In the genomic region with DNA sequence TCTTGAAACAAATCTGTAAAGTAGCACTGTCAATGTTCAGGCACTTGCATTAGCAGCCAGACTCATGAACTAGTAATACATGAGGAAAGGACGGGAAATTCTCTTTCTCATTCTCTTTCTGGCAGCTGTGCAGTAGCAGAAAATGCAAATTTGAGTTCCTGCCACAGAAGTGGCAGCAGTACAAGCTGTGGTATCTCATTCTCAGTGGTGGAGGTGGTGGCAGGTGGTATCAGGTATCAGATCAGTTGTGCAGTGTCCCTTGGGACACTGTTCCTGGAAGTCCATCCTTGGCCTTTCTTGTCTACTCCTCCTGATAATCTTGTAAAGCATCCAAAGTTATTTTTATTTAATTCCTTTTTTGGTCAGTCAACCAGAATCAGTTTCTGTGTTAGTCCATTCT, we compare ENCODE assay signal across 10 cellular contexts.
DNase-seq lines count a peak whose midpoint lies in the region; ATAC-seq and TF ChIP-seq lines count a peak whose summit lies in the region.
"Had no signal": no experiment of that assay in that cellular context is flagged by ENCODE, and none has a peak within 500 bp of the region (broad histone marks: within the 10 kb centered on the region; RNA-seq: fewer than 3 reads in every experiment).

No MANE protein-coding gene starts in this region.

- no peaks in the 10 kb centered on the region for H3K9me3 ChIP-seq in body of pancreas
- H3K9me3 ChIP-seq in HAP-1 = no peaks in the 10 kb centered on the region

- peaks cover 3% of the 10 kb centered on the region for H3K9me3 Mint-ChIP-seq in stimulated activated memory B cell treated with anti-CD40 and anti-IgM and Interleukin-4, amounts not matched to agents 10 μg/mL and 1 μg/mL and 100 μg/mL, for 72 hours
- no peaks in the 10 kb centered on the region for H3K9me3 Mint-ChIP-seq in activated naive CD4-positive, alpha-beta T cell treated with anti-CD3 and anti-CD28 coated beads, Interleukin-2, amount 10 ng/mL, durations not matched to agents 7 days and 5 days

- no peak overlapping the region for H3K4me3 ChIP-seq in body of pancreas
- H3K4me3 ChIP-seq in HAP-1 = no peak overlapping the region
- H3K4me3 ChIP-seq: sigmoid colon had no signal

- H3K4me1 ChIP-seq in body of pancreas (no peaks in the 10 kb centered on the region), HAP-1 (no peaks in the 10 kb centered on the region)
- H3K4me1 ChIP-seq: sigmoid colon had no signal

- no peaks in the 10 kb centered on the region for H3K27me3 Mint-ChIP-seq in stimulated activated memory B cell treated with anti-CD40 and anti-IgM and Interleukin-4, amounts not matched to agents 10 μg/mL and 1 μg/mL and 100 μg/mL, for 72 hours
- H3K27me3 Mint-ChIP-seq in activated naive CD4-positive, alpha-beta T cell treated with anti-CD3 and anti-CD28 coated beads, Interleukin-2, amount 10 ng/mL, durations not matched to agents 7 days and 5 days = no peaks in the 10 kb centered on the region
- H3K27me3 Mint-ChIP-seq: activated CD4-positive, alpha-beta memory T cell treated with anti-CD3 and anti-CD28 coated beads, Interleukin-2, amount 10 ng/mL, durations not matched to agents 7 days and 5 days had no signal

- H3K36me3 ChIP-seq in body of pancreas (replicated peaks in 1 of 2; ENCODE audit: insufficient read depth in 1 of 2, low read depth in 2 of 2) (no peaks in the 10 kb centered on the region), HAP-1 (replicated peaks) (no peaks in the 10 kb centered on the region)
- H3K36me3 ChIP-seq: sigmoid colon had no signal

- in situ Hi-C loops in HAP-1 (cut with MboI; ENCODE audit: low sequenced_read_pairs) = no loop called here

- no peak for TF ChIP-seq POLR2A in body of pancreas (IDR thresholded peaks at IDR 0.05)

- H3K4me3 Mint-ChIP-seq in stimulated activated memory B cell treated with anti-CD40 and anti-IgM and Interleukin-4, amounts not matched to agents 10 μg/mL and 1 μg/mL and 100 μg/mL, for 72 hours = no peak overlapping the region
- H3K4me3 Mint-ChIP-seq in activated naive CD4-positive, alpha-beta T cell treated with anti-CD3 and anti-CD28 coated beads, Interleukin-2, amount 10 ng/mL, durations not matched to agents 7 days and 5 days = no peak overlapping the region
- H3K4me3 Mint-ChIP-seq: activated CD4-positive, alpha-beta memory T cell treated with anti-CD3 and anti-CD28 coated beads, Interleukin-2, amount 10 ng/mL, durations not matched to agents 7 days and 5 days had no signal

- no peak for TF ChIP-seq CTCF in body of pancreas (IDR thresholded peaks at IDR 0.05)

- WGBS in body of pancreas, 2 donors = 39 to 59% methylated on average over 1 of the region's 1 CpG

- intact Hi-C loops in body of pancreas (cut with DNase I) = no loop called here

- CTCF ChIA-PET in activated naive CD4-positive, alpha-beta T cell treated with anti-CD3 and anti-CD28 coated beads, Interleukin-2, amount 10 ng/mL, durations not matched to agents 7 days and 5 days (lab: Charles Lee) = no interaction called here

- H3K36me3 Mint-ChIP-seq in stimulated activated memory B cell treated with anti-CD40 and anti-IgM and Interleukin-4, amounts not matched to agents 10 μg/mL and 1 μg/mL and 100 μg/mL, for 72 hours = peaks cover 35% of the 10 kb centered on the region
- no peaks in the 10 kb centered on the region for H3K36me3 Mint-ChIP-seq in activated naive CD4-positive, alpha-beta T cell treated with anti-CD3 and anti-CD28 coated beads, Interleukin-2, amount 10 ng/mL, durations not matched to agents 7 days and 5 days

- no peak for DNase-seq in activated naive CD4-positive, alpha-beta T cell treated with anti-CD3 and anti-CD28 coated beads, Interleukin-2, amount 10 ng/mL, durations not matched to agents 7 days and 5 days
- DNase-seq in body of pancreas = no peak
- DNase-seq in HAP-1 (ENCODE audit: low spot score in 2 of 2) = no peak
- DNase-seq: activated CD4-positive, alpha-beta memory T cell treated with anti-CD3 and anti-CD28 coated beads, Interleukin-2, amount 10 ng/mL, durations not matched to agents 7 days and 5 days; sigmoid colon had no signal

- H3K27ac ChIP-seq in body of pancreas = no peak overlapping the region
- H3K27ac ChIP-seq: KMS-11, sigmoid colon had no signal

- no peaks in the 10 kb centered on the region for H3K27me3 ChIP-seq in body of pancreas
- H3K27me3 ChIP-seq in HAP-1 (ENCODE audit: low read depth) = no peaks in the 10 kb centered on the region
- H3K27me3 ChIP-seq: sigmoid colon had no signal

- no peak overlapping the region for H3K27ac Mint-ChIP-seq in stimulated activated memory B cell treated with anti-CD40 and anti-IgM and Interleukin-4, amounts not matched to agents 10 μg/mL and 1 μg/mL and 100 μg/mL, for 72 hours
- H3K27ac Mint-ChIP-seq in activated naive CD4-positive, alpha-beta T cell treated with anti-CD3 and anti-CD28 coated beads, Interleukin-2, amount 10 ng/mL, durations not matched to agents 7 days and 5 days = no peak overlapping the region
- H3K27ac Mint-ChIP-seq: activated CD4-positive, alpha-beta memory T cell treated with anti-CD3 and anti-CD28 coated beads, Interleukin-2, amount 10 ng/mL, durations not matched to agents 7 days and 5 days had no signal

- ATAC-seq in GM19023 (IDR thresholded peaks at IDR 0.05; ENCODE audit: unreplicated experiment) = peak; percentile 96
- peak; percentile 97 for ATAC-seq in GM21825 (IDR thresholded peaks at IDR 0.05; ENCODE audit: unreplicated experiment)
- ATAC-seq in HG03354 (IDR thresholded peaks at IDR 0.05; ENCODE audit: poor library complexity, severe bottlenecking, unreplicated experiment) = peak; percentile 98
- ATAC-seq in stimulated activated memory B cell treated with anti-CD40 and anti-IgM and Interleukin-4, amounts not matched to agents 10 μg/mL and 1 μg/mL and 100 μg/mL, for 72 hours = peak; percentile 91
- ATAC-seq in body of pancreas = no peak

- H3K4me1 Mint-ChIP-seq in stimulated activated memory B cell treated with anti-CD40 and anti-IgM and Interleukin-4, amounts not matched to agents 10 μg/mL and 1 μg/mL and 100 μg/mL, for 72 hours = peaks cover 15% of the 10 kb centered on the region
- no peaks in the 10 kb centered on the region for H3K4me1 Mint-ChIP-seq in activated naive CD4-positive, alpha-beta T cell treated with anti-CD3 and anti-CD28 coated beads, Interleukin-2, amount 10 ng/mL, durations not matched to agents 7 days and 5 days
- H3K4me1 Mint-ChIP-seq: activated CD4-positive, alpha-beta memory T cell treated with anti-CD3 and anti-CD28 coated beads, Interleukin-2, amount 10 ng/mL, durations not matched to agents 7 days and 5 days had no signal
